ENCODE assay signal across 31 cellular contexts in genomic region chr2:218827701-218828476, GRCh38. TPM values are rescaled to one million over a fixed set of nuclear protein-coding genes. Genes with fewer than 3 reads are reported as not detected.
"Had no signal": no experiment of that assay in that cellular context is flagged by ENCODE, and none has a peak within 500 bp of the region (broad histone marks: within the 10 kb centered on the region; RNA-seq: fewer than 3 reads in every experiment).

No MANE protein-coding gene starts in this region.

- H3K4me3 Mint-ChIP-seq: activated naive CD8-positive, alpha-beta T cell treated with anti-CD3 and anti-CD28 coated beads, Interleukin-2, amount 10 ng/mL, durations not matched to agents 7 days and 5 days; activated T-cell treated with anti-CD3 and anti-CD28 coated beads, Interleukin-2, amount 50 U/mL, for 4 hours; central memory CD8-positive, alpha-beta T cell; effector memory CD8-positive, alpha-beta T cell; natural killer cell treated with Interleukin-12 subunit alpha and Interleukin-12 subunit beta and Interleukin-15 and Interleukin-18, amount 100 ng/mL, for 72 hours; stimulated activated naive CD8-positive, alpha-beta T cell treated with anti-CD3 and anti-CD28 coated beads, Interleukin-15, amount 100 ng/mL, for 72 hours; T-helper 17 cell had no signal

- H3K9me3 ChIP-seq: breast epithelium, left lung, sigmoid colon, tibial artery had no signal

- H3K4me1 Mint-ChIP-seq: central memory CD8-positive, alpha-beta T cell; stimulated activated naive CD8-positive, alpha-beta T cell treated with anti-CD3 and anti-CD28 coated beads, Interleukin-15, amount 100 ng/mL, for 72 hours had no signal

- H2AFZ ChIP-seq: parathyroid adenoma had no signal

- H3K9ac ChIP-seq: parathyroid adenoma had no signal

- H3K79me2 ChIP-seq: parathyroid adenoma had no signal

- ATAC-seq: activated T-cell treated with anti-CD3 and anti-CD28 coated beads, Interleukin-2, amount 50 U/mL, for 4 hours; effector memory CD8-positive, alpha-beta T cell; esophagus mucosa; left lung; stimulated activated naive CD8-positive, alpha-beta T cell treated with anti-CD3 and anti-CD28 coated beads, Interleukin-15, amount 100 ng/mL, for 72 hours; T-helper 17 cell had no signal

- H3K27ac ChIP-seq: breast epithelium, dorsolateral prefrontal cortex, left lung, parathyroid adenoma, sigmoid colon, tibial artery had no signal

- H3K4me3 ChIP-seq: breast epithelium, dorsolateral prefrontal cortex, left lung, sigmoid colon, tibial artery had no signal

- H3K9me3 Mint-ChIP-seq: activated naive CD8-positive, alpha-beta T cell treated with anti-CD3 and anti-CD28 coated beads, Interleukin-2, amount 10 ng/mL, durations not matched to agents 7 days and 5 days; activated T-cell treated with anti-CD3 and anti-CD28 coated beads, Interleukin-2, amount 50 U/mL, for 4 hours; central memory CD8-positive, alpha-beta T cell; effector memory CD8-positive, alpha-beta T cell; natural killer cell treated with Interleukin-12 subunit alpha and Interleukin-12 subunit beta and Interleukin-15 and Interleukin-18, amount 100 ng/mL, for 72 hours; stimulated activated naive CD8-positive, alpha-beta T cell treated with anti-CD3 and anti-CD28 coated beads, Interleukin-15, amount 100 ng/mL, for 72 hours had no signal

- H3K36me3 ChIP-seq: breast epithelium, left lung, sigmoid colon, tibial artery had no signal

- H3K4me1 ChIP-seq: breast epithelium, left lung, parathyroid adenoma, sigmoid colon had no signal

- H3K36me3 Mint-ChIP-seq: activated naive CD8-positive, alpha-beta T cell treated with anti-CD3 and anti-CD28 coated beads, Interleukin-2, amount 10 ng/mL, durations not matched to agents 7 days and 5 days; natural killer cell treated with Interleukin-12 subunit alpha and Interleukin-12 subunit beta and Interleukin-15 and Interleukin-18, amount 100 ng/mL, for 72 hours had no signal

- H3K27ac Mint-ChIP-seq: activated naive CD8-positive, alpha-beta T cell treated with anti-CD3 and anti-CD28 coated beads, Interleukin-2, amount 10 ng/mL, durations not matched to agents 7 days and 5 days; effector memory CD8-positive, alpha-beta T cell; natural killer cell treated with Interleukin-12 subunit alpha and Interleukin-12 subunit beta and Interleukin-15 and Interleukin-18, amount 100 ng/mL, for 72 hours; T-helper 17 cell had no signal

- H3K27me3 ChIP-seq: breast epithelium, tibial artery had no signal

- DNase-seq: activated CD4-positive, alpha-beta T cell treated with anti-CD3 and anti-CD28 coated beads for 4 hours; activated CD4-positive, alpha-beta T cell treated with anti-CD3 and anti-CD28 coated beads, Interleukin-2, amount 50 U/mL, for 48 hours; activated CD4-positive, CD25-positive, alpha-beta regulatory T cell; activated CD8-positive, alpha-beta memory T cell treated with anti-CD3 and anti-CD28 coated beads, Interleukin-2, amount 50 U/mL, for 48 hours; activated naive CD4-positive, alpha-beta T cell treated with Interleukin-2 at 50 U/mL for 16 hours; activated naive CD8-positive, alpha-beta T cell treated with anti-CD3 and anti-CD28 coated beads, Interleukin-2, amount 10 ng/mL, durations not matched to agents 7 days and 5 days; activated T-cell treated with anti-CD3 and anti-CD28 coated beads, Interleukin-2, amount 50 U/mL, for 4 hours; amniotic stem cell; dorsolateral prefrontal cortex; effector memory CD8-positive, alpha-beta T cell; foreskin melanocyte; glutamatergic neuron; hippocampal formation; kidney glomerular epithelial cell; left lung; mammary epithelial cell; midbrain; sigmoid colon; stimulated activated CD4-positive, alpha-beta T cell treated with anti-CD3 and anti-CD28 coated beads, Interleukin-4, amount 100 ng/mL, for 1 hour; stimulated activated naive CD8-positive, alpha-beta T cell treated with anti-CD3 and anti-CD28 coated beads, Interleukin-15, amount 100 ng/mL, for 72 hours; SW 1271; T-helper 17 cell had no signal

RNA-seq across cellular contexts. Expression of gene PRKAG3, which starts 3.7 kb away (rescaled TPM):
- total RNA-seq: activated CD8-positive, alpha-beta memory T cell treated with anti-CD3 and anti-CD28 coated beads for 36 hours; activated naive CD8-positive, alpha-beta T cell treated with anti-CD3 and anti-CD28 coated beads, Interleukin-2, amount 10 ng/mL, durations not matched to agents 7 days and 5 days; activated T-cell treated with anti-CD3 and anti-CD28 coated beads, Interleukin-2, amount 50 U/mL, for 4 hours; breast epithelium; endothelial cell of umbilical vein; esophagus mucosa; left lung; mammary epithelial cell; natural killer cell treated with Interleukin-12 subunit alpha and Interleukin-12 subunit beta and Interleukin-15 and Interleukin-18, amount 100 ng/mL, for 72 hours; sigmoid colon; T-helper 17 cell had no signal
- polyA plus RNA-seq: endothelial cell of umbilical vein, mammary epithelial cell, sigmoid colon, urinary bladder had no signal

RNA-seq across cellular contexts. Expression of gene WNT6, which starts 31.7 kb away (rescaled TPM):
- total RNA-seq: activated naive CD8-positive, alpha-beta T cell treated with anti-CD3 and anti-CD28 coated beads, Interleukin-2, amount 10 ng/mL, durations not matched to agents 7 days and 5 days; endothelial cell of umbilical vein; esophagus mucosa; left lung; mammary epithelial cell; natural killer cell treated with Interleukin-12 subunit alpha and Interleukin-12 subunit beta and Interleukin-15 and Interleukin-18, amount 100 ng/mL, for 72 hours; T-helper 17 cell had no signal
- polyA plus RNA-seq: endothelial cell of umbilical vein, mammary epithelial cell had no signal

RNA-seq across cellular contexts. Expression of gene CYP27A1, which starts 45.9 kb away (rescaled TPM):
- total RNA-seq: activated CD8-positive, alpha-beta memory T cell treated with anti-CD3 and anti-CD28 coated beads for 36 hours had no signal

RNA-seq across cellular contexts. Expression of gene WNT10A, which starts 52.8 kb away (rescaled TPM):
- total RNA-seq: endothelial cell of umbilical vein; natural killer cell treated with Interleukin-12 subunit alpha and Interleukin-12 subunit beta and Interleukin-15 and Interleukin-18, amount 100 ng/mL, for 72 hours; sigmoid colon had no signal
- polyA plus RNA-seq: endothelial cell of umbilical vein had no signal
